7 cellular contexts compared by ENCODE assay signal in the genomic region with DNA sequence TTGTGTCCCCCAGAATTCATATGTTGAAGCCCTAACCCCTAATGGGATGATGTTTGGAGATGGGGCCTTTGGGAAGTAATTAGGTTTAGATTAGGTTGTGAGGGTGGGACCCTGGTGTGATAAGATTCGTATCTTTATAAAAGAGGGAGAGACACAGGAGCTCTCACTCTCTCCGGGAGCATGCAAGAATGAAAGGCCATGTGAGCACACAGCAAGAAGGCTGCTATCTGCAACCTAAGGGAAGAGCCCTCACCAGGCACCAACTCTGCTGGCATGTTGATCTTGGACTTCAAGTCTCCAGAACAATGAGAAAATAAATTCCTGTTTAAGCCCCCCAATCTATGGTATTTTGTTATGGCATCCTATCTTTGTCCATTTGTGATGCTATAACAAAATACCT.
"Had no signal": no experiment of that assay in that cellular context is flagged by ENCODE, and none has a peak within 500 bp of the region (broad histone marks: within the 10 kb centered on the region; RNA-seq: fewer than 3 reads in every experiment).

No MANE protein-coding gene starts in this region.

- ATAC-seq: HepG2 had no signal

- H3K4me1 Mint-ChIP-seq: IgD-negative memory B cell had no signal

- H2AFZ ChIP-seq: GM23248 had no signal

- H3K9me3 Mint-ChIP-seq: H9 had no signal

- H3K9ac ChIP-seq: GM23248 had no signal

- DNase-seq: GM23248, H9, HCEC 1CT, KBM-7 had no signal

- H3K4me3 ChIP-seq: GM23248 had no signal

- H3K27me3 Mint-ChIP-seq: IgD-negative memory B cell had no signal

- H3K27ac ChIP-seq: GM23248, HL-60 had no signal

- H3K4me3 Mint-ChIP-seq: H9, IgD-negative memory B cell had no signal
